ENCODE assay signal across 11 cellular contexts in the genomic region with DNA sequence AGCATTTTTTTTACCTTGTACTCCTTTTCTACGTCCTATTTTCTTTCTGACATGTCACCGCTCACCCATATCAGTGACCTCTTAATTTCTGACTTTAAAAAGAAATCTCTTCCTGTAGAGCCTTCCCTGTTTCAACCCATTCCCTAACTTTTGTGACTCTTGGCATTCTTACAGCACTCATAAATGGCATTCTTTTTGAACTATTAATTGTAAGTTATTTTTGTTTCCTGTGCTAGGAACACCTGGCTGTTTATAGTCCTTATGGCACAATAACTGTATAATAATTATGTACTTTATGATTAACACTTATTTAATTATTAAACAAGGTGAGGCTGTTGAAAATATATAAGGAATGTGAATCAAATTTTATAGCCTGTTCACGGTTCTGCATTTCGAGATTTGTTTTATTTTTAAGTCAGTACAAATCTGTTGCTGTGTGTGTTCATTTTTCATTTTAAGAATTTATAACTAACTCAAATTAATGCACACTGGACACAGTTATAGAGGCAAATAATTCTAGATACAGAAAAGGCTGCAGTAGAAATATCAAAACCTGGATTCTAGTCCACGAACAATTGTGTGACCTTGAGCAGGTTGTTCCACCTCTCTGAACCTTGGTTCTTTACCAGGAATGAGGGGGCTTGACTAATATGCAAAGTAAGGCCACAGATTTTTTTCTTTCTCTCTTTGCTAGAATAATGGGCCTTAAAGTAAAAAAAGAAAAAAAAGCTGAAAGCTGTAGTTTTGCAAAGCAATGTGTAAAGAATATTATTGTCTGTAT. TPM values are rescaled to one million over a fixed set of nuclear protein-coding genes. Genes with fewer than 3 reads are reported as not detected.
A peak's percentile ranks its signal among the peaks of the same experiment; 100 is the strongest.
DNase-seq lines count a peak whose midpoint lies in the region; ATAC-seq, FAIRE-seq and TF ChIP-seq lines count a peak whose summit lies in the region.
"Had no signal": no experiment of that assay in that cellular context is flagged by ENCODE, and none has a peak within 500 bp of the region (broad histone marks: within the 10 kb centered on the region; RNA-seq: fewer than 3 reads in every experiment).

No MANE protein-coding gene starts in this region.

- no peak overlapping the region for H3K27ac Mint-ChIP-seq in activated CD4-positive, alpha-beta memory T cell treated with anti-CD3 and anti-CD28 coated beads, Interleukin-2, amount 10 ng/mL, durations not matched to agents 7 days and 5 days

- in situ Hi-C loops in HepG2 (cut with HindIII; ENCODE audit: extremely low pct_ligation_motif_present, low pct_unique_long_range_greater_than_20kb): loop anchor here (5.0 to 10.0 kb wide), 2 partner anchors 75 to 263 kb away; no protein-coding TSS in a partner anchor

- peak overlapping the region; percentile 86 to 94 (median 93) for H3K4me3 ChIP-seq in HepG2 (replicated peaks in 1 of 3; ENCODE audit: insufficient read depth in 1 of 3, low read depth in 2 of 3, low read length in 3 of 3)
- H3K4me3 ChIP-seq in right lobe of liver: no peak overlapping the region
- no peak overlapping the region for H3K4me3 ChIP-seq in keratinocyte (ENCODE audit: control insufficient read depth in 2 of 3, extremely low read depth in 1 of 3, insufficient read depth in 2 of 3, low read depth in 1 of 3, low read length in 3 of 3)
- H3K4me3 ChIP-seq in vagina: peak overlapping the region in 1 of 2 donors; percentile 89

- intact Hi-C loops in HepG2 (cut with micrococcal nuclease; ENCODE audit: unreplicated experiment): no loop called here
- intact Hi-C loops in right lobe of liver (cut with DNase I): no loop called here
- intact Hi-C loops in vagina (cut with DNase I): no loop called here

- peak overlapping the region; percentile 88 for H3K4me3 Mint-ChIP-seq in activated CD4-positive, alpha-beta memory T cell treated with anti-CD3 and anti-CD28 coated beads, Interleukin-2, amount 10 ng/mL, durations not matched to agents 7 days and 5 days

- peaks cover 47% of the 10 kb centered on the region for H3K79me2 ChIP-seq in HepG2 (ENCODE audit: insufficient read depth, low read length)
- peaks cover 2% of the 10 kb centered on the region for H3K79me2 ChIP-seq in keratinocyte (ENCODE audit: control insufficient read depth, insufficient read depth, low read length)

- H3K36me3 ChIP-seq in HepG2 (replicated peaks in 1 of 2; ENCODE audit: control insufficient read depth in 1 of 2, insufficient read depth in 2 of 2, low read length in 2 of 2) (peaks cover 7 to 25% of the 10 kb centered on the region in 2 experiments; a peak in 4 of 5 replicates), right lobe of liver (no peaks in the 10 kb centered on the region), keratinocyte (ENCODE audit: control insufficient read depth in 2 of 2, extremely low read depth in 1 of 2, insufficient read depth in 2 of 2, low read length in 2 of 2) (no peaks in the 10 kb centered on the region), vagina (no peaks in the 10 kb centered on the region)

- H3K27me3 Mint-ChIP-seq in activated CD4-positive, alpha-beta memory T cell treated with anti-CD3 and anti-CD28 coated beads, Interleukin-2, amount 10 ng/mL, durations not matched to agents 7 days and 5 days: no peaks in the 10 kb centered on the region

- dilution Hi-C loops in keratinocyte (cut with MboI; ENCODE audit: extremely low pct_ligation_motif_present, low sequenced_read_pairs): no loop called here

- TF ChIP-seq POLR2A in HepG2 (IDR thresholded peaks at IDR 0.05; ENCODE audit: insufficient read depth in 1 of 2, low read depth in 2 of 2, low read length in 2 of 2): peak in 1 of 2 experiments; percentile 63; a peak in 1 of 4 replicates
- no peak for TF ChIP-seq POLR2A in right lobe of liver (IDR thresholded peaks at IDR 0.05)
- no peak for TF ChIP-seq POLR2A in vagina (IDR thresholded peaks at IDR 0.05)
- no peak for TF ChIP-seq POLR2A in GM12892 (IDR thresholded peaks at IDR 0.05; ENCODE audit: low read depth, low read length)

- no peaks in the 10 kb centered on the region for H3K9me3 Mint-ChIP-seq in activated CD4-positive, alpha-beta memory T cell treated with anti-CD3 and anti-CD28 coated beads, Interleukin-2, amount 10 ng/mL, durations not matched to agents 7 days and 5 days

- no peaks in the 10 kb centered on the region for H3K36me3 Mint-ChIP-seq in activated CD4-positive, alpha-beta memory T cell treated with anti-CD3 and anti-CD28 coated beads, Interleukin-2, amount 10 ng/mL, durations not matched to agents 7 days and 5 days (ENCODE audit: low read depth)

- H3K9me3 ChIP-seq in HepG2 (ENCODE audit: low read length) (no peaks in the 10 kb centered on the region), right lobe of liver (no peaks in the 10 kb centered on the region), keratinocyte (ENCODE audit: control insufficient read depth, low read depth, low read length) (no peaks in the 10 kb centered on the region), vagina (no peaks in the 10 kb centered on the region)
- H3K9me3 ChIP-seq: thoracic aorta had no signal

- ATAC-seq in HepG2 (no peak), right lobe of liver (no peak)

- POLR2A ChIA-PET in HepG2 (lab: Yijun Ruan, JAX): interaction anchor here (2.7 kb wide), 1 partner anchor 7 kb away, joined by 79 read pairs; no protein-coding TSS in a partner anchor
- POLR2A ChIA-PET in activated CD4-positive, alpha-beta memory T cell treated with anti-CD3 and anti-CD28 coated beads, Interleukin-2, amount 10 ng/mL, durations not matched to agents 7 days and 5 days (lab: Charles Lee): interaction anchor here (0.7 to 1.5 kb wide), 3 partner anchors 8 to 25 kb away, joined by 3 to 13 read pairs (median 5); no protein-coding TSS in a partner anchor

- CTCF ChIA-PET in HepG2 (lab: Yijun Ruan, JAX; ENCODE audit: low intra/inter-chr PET ratio, low total read pairs): interaction anchor here (0.7 kb wide), 1 partner anchor 13 kb away, joined by 3 read pairs; no protein-coding TSS in a partner anchor
- CTCF ChIA-PET in activated CD4-positive, alpha-beta memory T cell treated with anti-CD3 and anti-CD28 coated beads, Interleukin-2, amount 10 ng/mL, durations not matched to agents 7 days and 5 days (lab: Charles Lee): interaction anchor here (0.9 to 1.6 kb wide), 3 partner anchors 27 to 378 kb away, joined by 3 to 5 read pairs (median 5); no protein-coding TSS in a partner anchor

- no peak overlapping the region for H2AFZ ChIP-seq in HepG2 (ENCODE audit: low read length)
- H2AFZ ChIP-seq in keratinocyte (ENCODE audit: control insufficient read depth, low read length): no peak overlapping the region

- H4K20me1 ChIP-seq in HepG2 (ENCODE audit: insufficient read depth, low read length) (no peaks in the 10 kb centered on the region), keratinocyte (ENCODE audit: control insufficient read depth, extremely low read depth, insufficient read depth, low read length) (no peaks in the 10 kb centered on the region)

- TF ChIP-seq EP300 in HepG2 (IDR thresholded peaks at IDR 0.05; ENCODE audit: low read depth in 2 of 2, low read length in 2 of 2): no peak
- no peak for TF ChIP-seq EP300 in HepG2 (CRISPR knock-in tag; IDR thresholded peaks at IDR 0.05; ENCODE audit: borderline replicate concordance)

- H3K27ac ChIP-seq in HepG2 (ENCODE audit: extremely low read length, insufficient read depth, low read length): peak overlapping the region; percentile 80
- no peak overlapping the region for H3K27ac ChIP-seq in right lobe of liver
- H3K27ac ChIP-seq in keratinocyte (ENCODE audit: control insufficient read depth, insufficient read depth, low read length): no peak overlapping the region
- H3K27ac ChIP-seq in vagina: peak overlapping the region; percentile 85

- TF ChIP-seq CTCF in HepG2 (CRISPR knock-in tag; IDR thresholded peaks at IDR 0.05) (no peak), right lobe of liver (IDR thresholded peaks at IDR 0.05) (no peak), keratinocyte (optimal IDR thresholded peaks at IDR 0.05 in 1 of 3, IDR thresholded peaks at IDR 0.05 in 1 of 3, conservative IDR thresholded peaks at IDR 0.05 in 1 of 3; ENCODE audit: extremely low read depth in 1 of 3, insufficient read depth in 2 of 3, low read length in 3 of 3) (no peak), vagina (IDR thresholded peaks at IDR 0.05) (no peak)

- peak overlapping the region; percentile 84 for H3K9ac ChIP-seq in HepG2 (ENCODE audit: insufficient read depth, low read depth, low read length)
- no peak overlapping the region for H3K9ac ChIP-seq in keratinocyte (ENCODE audit: control insufficient read depth, extremely low read depth, insufficient read depth, low read length)

- peaks cover 31% of the 10 kb centered on the region for H3K4me1 Mint-ChIP-seq in activated CD4-positive, alpha-beta memory T cell treated with anti-CD3 and anti-CD28 coated beads, Interleukin-2, amount 10 ng/mL, durations not matched to agents 7 days and 5 days

- peak; percentile 15; the same call in 1 of the 2 replicates for TF ChIP-seq RAD21 in HepG2 (CRISPR knock-in tag; IDR thresholded peaks at IDR 0.05)

- H3K4me2 ChIP-seq in HepG2 (ENCODE audit: low read depth, low read length) (peak overlapping the region; percentile 85), keratinocyte (ENCODE audit: control insufficient read depth, extremely low read depth, insufficient read depth, low read depth, low read length) (peak overlapping the region; percentile 84)

- H3K4me1 ChIP-seq in HepG2 (ENCODE audit: insufficient read depth, low read length) (peaks cover 51% of the 10 kb centered on the region), right lobe of liver (peaks cover 0 to 5% (median 0%) of the 10 kb centered on the region in 4 donors), keratinocyte (ENCODE audit: control insufficient read depth, extremely low read depth, insufficient read depth, low read length) (peaks cover 10% of the 10 kb centered on the region), vagina (peaks cover 16% of the 10 kb centered on the region)

- DNase-seq in HepG2 (ENCODE audit: low spot score) (peak; percentile 65), right lobe of liver (no peak), keratinocyte (ENCODE audit: low read depth, low spot score) (no peak), vagina (ENCODE audit: extremely low spot score in 2 of 2) (no peak), GM12892 (ENCODE audit: insufficient read length) (no peak), NCI-H187 treated with DMSO at 0.1 percent for 48 hours (lab: John Stamatoyannopoulos, UW) (no peak), medulla oblongata (ENCODE audit: extremely low spot score) (no peak)
- DNase-seq in activated CD4-positive, alpha-beta memory T cell treated with anti-CD3 and anti-CD28 coated beads, Interleukin-2, amount 10 ng/mL, durations not matched to agents 7 days and 5 days: no peak
- DNase-seq: stimulated activated CD4-positive, alpha-beta T cell treated with anti-CD3 and anti-CD28 coated beads, Interleukin-2, amount 100 ng/mL, for 24 hours had no signal

- H3K9me1 ChIP-seq in keratinocyte (ENCODE audit: control insufficient read depth, extremely low read depth, insufficient read depth, low read length): no peaks in the 10 kb centered on the region

- 34% methylated on average over 5 of the region's 5 CpGs for WGBS in HepG2 (ENCODE audit: low lambda C conversion rate)
- WGBS in right lobe of liver (ENCODE audit: insufficient coverage, low coverage, low lambda C conversion rate, missing lambda C conversion rate): 77% methylated on average over 5 of the region's 5 CpGs

- FAIRE-seq in HepG2 (lab: Jason Lieb, UNC) (no peak), keratinocyte (lab: Jason Lieb, UNC) (no peak), GM12892 (lab: Jason Lieb, UNC) (no peak)
- FAIRE-seq: D721Med had no signal

- H3K27me3 ChIP-seq in HepG2 (ENCODE audit: control insufficient read depth in 1 of 2, insufficient read depth in 2 of 2, low read length in 2 of 2) (no peaks in the 10 kb centered on the region; a peak in 1 of 5 replicates), right lobe of liver (no peaks in the 10 kb centered on the region), keratinocyte (ENCODE audit: control insufficient read depth, extremely low read depth, insufficient read depth, low read length) (no peaks in the 10 kb centered on the region), vagina (no peaks in the 10 kb centered on the region)

- no TSS peak for BruUV-seq in HepG2 (replicated peaks; lab: Mats Ljungman, UMichigan)

RNA-seq across cellular contexts. Expression of a gene that starts 1.5 kb away (rescaled TPM):
- 46.3 and 55.6 TPM in 2 replicates for total RNA-seq in HepG2 (2016; rRNA removed; fragmentation: Illumina TruSeq; extraction: Trizol)
- total RNA-seq in HepG2 (2016; cell fraction: cytosol; rRNA removed; fragmentation: Illumina TruSeq; extraction: Trizol; ENCODE audit: low read depth): 20.4 and 20.5 TPM in 2 replicates
- total RNA-seq in HepG2 (2016; cell fraction: insoluble cytoplasmic fraction; rRNA removed; fragmentation: Illumina TruSeq; extraction: Trizol): 48.0 and 57.7 TPM in 2 replicates
- 22.8 and 24.5 TPM in 2 replicates for total RNA-seq in HepG2 (2016; cell fraction: membrane; rRNA removed; fragmentation: Illumina TruSeq; extraction: Trizol)
- total RNA-seq in HepG2 (2016; cell fraction: nucleus; rRNA removed; fragmentation: Illumina TruSeq; extraction: Trizol): 64.1 and 65.7 TPM in 2 replicates
- 77.9 and 114 TPM in 2 replicates for polyA plus RNA-seq in HepG2 (2011; rRNA removed)
- 33.9 and 39.9 TPM in 2 replicates for polyA plus RNA-seq in HepG2 (2011; cell fraction: cytosol; rRNA removed)
- 223 and 433 TPM in 2 replicates for polyA plus RNA-seq in HepG2 (2011; cell fraction: nucleus; rRNA removed)
- polyA plus RNA-seq in HepG2 (2012): 40.7 and 57.0 TPM in 2 replicates
- polyA plus RNA-seq in HepG2 (2016; cell fraction: cytosol; fragmentation: Illumina TruSeq; extraction: Trizol; ENCODE audit: low read depth): 9.0 and 10.7 TPM in 2 replicates
- 48.1 and 51.2 TPM in 2 replicates for polyA plus RNA-seq in HepG2 (2016; cell fraction: insoluble cytoplasmic fraction; fragmentation: Illumina TruSeq; extraction: Trizol; ENCODE audit: low read depth)
- 13.9 and 15.1 TPM in 2 replicates for polyA plus RNA-seq in HepG2 (2016; cell fraction: membrane; fragmentation: Illumina TruSeq; extraction: Trizol; ENCODE audit: low read depth)
- 69.5 and 81.6 TPM in 2 replicates for polyA plus RNA-seq in HepG2 (2016; cell fraction: nucleus; fragmentation: Illumina TruSeq; extraction: Trizol; ENCODE audit: insufficient read depth, low read depth)
- polyA minus RNA-seq in HepG2 (2011; rRNA and poly(A)+ RNA removed; ENCODE audit: low replicate concordance): 4.7 and 26.3 TPM in 2 replicates
- 28.5 and 33.0 TPM in 2 replicates for polyA minus RNA-seq in HepG2 (2011; cell fraction: cytosol; rRNA and poly(A)+ RNA removed)
- polyA minus RNA-seq in HepG2 (2011; cell fraction: nucleus; rRNA and poly(A)+ RNA removed): 210 and 232 TPM in 2 replicates
- 10 to 100 TPM in 1 of 6 experiments, 1 to 10 TPM in 5; 5.1 to 11.5 (median 7.4) TPM for total RNA-seq in right lobe of liver
- 10 to 100 TPM; 17.3 to 22.1 TPM for total RNA-seq in activated CD4-positive, alpha-beta memory T cell treated with anti-CD3 and anti-CD28 coated beads, Interleukin-2, amount 10 ng/mL, durations not matched to agents 7 days and 5 days
- 10.9 to 21.3 TPM (median 12.1 TPM) in 3 replicates for polyA plus RNA-seq in keratinocyte
- 25.8 TPM for polyA plus RNA-seq in keratinocyte (2011; ENCODE audit: low read depth)
- 11.7 and 19.0 TPM in 2 replicates for polyA plus RNA-seq in keratinocyte (2011; cell fraction: cytosol; rRNA removed)
- 15.1 and 16.0 TPM in 2 replicates for polyA plus RNA-seq in keratinocyte (2011; cell fraction: nucleus; rRNA removed)
- polyA plus RNA-seq in keratinocyte (2012; ENCODE audit: low replicate concordance): 8.5 and 14.5 TPM in 2 replicates
- 1.1 to 6.2 TPM (median 4.2 TPM) in 3 replicates for polyA minus RNA-seq in keratinocyte
- 8.8 TPM for polyA minus RNA-seq in keratinocyte (2011; cell fraction: cytosol; rRNA and poly(A)+ RNA removed)
- polyA minus RNA-seq in keratinocyte (2011; cell fraction: nucleus; rRNA and poly(A)+ RNA removed): 4.0 and 6.7 TPM in 2 replicates
- 25.0 TPM for total RNA-seq in vagina
- polyA plus RNA-seq in GM12892 (2012; ENCODE audit: missing spikeins): 8.9 TPM

RNA-seq across cellular contexts. Expression of a gene that starts 21.2 kb away (rescaled TPM):
- total RNA-seq in HepG2 (2016; rRNA removed; fragmentation: Illumina TruSeq; extraction: Trizol) (not detected in 2 replicates), right lobe of liver (not detected), vagina (not detected)
- not detected in 2 replicates for total RNA-seq in HepG2 (2016; cell fraction: cytosol; rRNA removed; fragmentation: Illumina TruSeq; extraction: Trizol; ENCODE audit: low read depth)
- total RNA-seq in HepG2 (2016; cell fraction: insoluble cytoplasmic fraction; rRNA removed; fragmentation: Illumina TruSeq; extraction: Trizol): not detected in 2 replicates
- not detected in 2 replicates for total RNA-seq in HepG2 (2016; cell fraction: membrane; rRNA removed; fragmentation: Illumina TruSeq; extraction: Trizol)
- not detected in 2 replicates for total RNA-seq in HepG2 (2016; cell fraction: nucleus; rRNA removed; fragmentation: Illumina TruSeq; extraction: Trizol)
- polyA plus RNA-seq in HepG2 (2011; rRNA removed) (not detected in 2 replicates), keratinocyte (not detected in 3 replicates)
- not detected in 2 replicates for polyA plus RNA-seq in HepG2 (2011; cell fraction: cytosol; rRNA removed)
- polyA plus RNA-seq in HepG2 (2011; cell fraction: nucleus; rRNA removed): not detected in 2 replicates
- polyA plus RNA-seq in HepG2 (2012): not detected in 2 replicates
- polyA plus RNA-seq in HepG2 (2016; cell fraction: cytosol; fragmentation: Illumina TruSeq; extraction: Trizol; ENCODE audit: low read depth): not detected in 2 replicates
- polyA plus RNA-seq in HepG2 (2016; cell fraction: insoluble cytoplasmic fraction; fragmentation: Illumina TruSeq; extraction: Trizol; ENCODE audit: low read depth): not detected in 2 replicates
- polyA plus RNA-seq in HepG2 (2016; cell fraction: membrane; fragmentation: Illumina TruSeq; extraction: Trizol; ENCODE audit: low read depth): not detected in 2 replicates
- not detected in 2 replicates for polyA plus RNA-seq in HepG2 (2016; cell fraction: nucleus; fragmentation: Illumina TruSeq; extraction: Trizol; ENCODE audit: insufficient read depth, low read depth)
- polyA minus RNA-seq in HepG2 (2011; rRNA and poly(A)+ RNA removed; ENCODE audit: low replicate concordance): not detected in 2 replicates
- polyA minus RNA-seq in HepG2 (2011; cell fraction: cytosol; rRNA and poly(A)+ RNA removed): not detected in 2 replicates
- polyA minus RNA-seq in HepG2 (2011; cell fraction: nucleus; rRNA and poly(A)+ RNA removed): not detected in 2 replicates
- total RNA-seq in activated CD4-positive, alpha-beta memory T cell treated with anti-CD3 and anti-CD28 coated beads, Interleukin-2, amount 10 ng/mL, durations not matched to agents 7 days and 5 days: not detected
- not detected for polyA plus RNA-seq in keratinocyte (2011; ENCODE audit: low read depth)
- polyA plus RNA-seq in keratinocyte (2011; cell fraction: cytosol; rRNA removed): not detected in 2 replicates
- not detected in 2 replicates for polyA plus RNA-seq in keratinocyte (2011; cell fraction: nucleus; rRNA removed)
- not detected in 2 replicates for polyA plus RNA-seq in keratinocyte (2012; ENCODE audit: low replicate concordance)
- polyA minus RNA-seq in keratinocyte: not detected in 3 replicates
- not detected for polyA minus RNA-seq in keratinocyte (2011; cell fraction: cytosol; rRNA and poly(A)+ RNA removed)
- polyA minus RNA-seq in keratinocyte (2011; cell fraction: nucleus; rRNA and poly(A)+ RNA removed): not detected in 2 replicates
- not detected for polyA plus RNA-seq in GM12892 (2012; ENCODE audit: missing spikeins)
- total RNA-seq: thoracic aorta had no signal

Comparison
In these comparisons a context has a peak if more than half of its experiments do, and no peak if none do; other contexts are left out.
1. H3K27ac ChIP-seq: peak in HepG2 (single experiment) and vagina (single experiment); none in right lobe of liver (0 of 3) and keratinocyte (single experiment).
2. H3K4me3 ChIP-seq: peak in HepG2 (3 of 3); none in right lobe of liver (0 of 3) and keratinocyte (0 of 3).